In genomic region chr12:12899530-12900380, GRCh38 we compare ENCODE assay signal across 9 cellular contexts. TPM values are rescaled to one million over a fixed set of nuclear protein-coding genes. Genes with fewer than 3 reads are reported as not detected.
DNase-seq lines count a peak whose midpoint lies in the region; ATAC-seq and TF ChIP-seq lines count a peak whose summit lies in the region.
"Had no signal": no experiment of that assay in that cellular context is flagged by ENCODE, and none has a peak within 500 bp of the region (broad histone marks: within the 10 kb centered on the region; RNA-seq: fewer than 3 reads in every experiment).

No MANE protein-coding gene starts in this region.

- peaks cover 12% of the 10 kb centered on the region for H3K27me3 Mint-ChIP-seq in stimulated activated naive CD8-positive, alpha-beta T cell treated with anti-CD3 and anti-CD28 coated beads, Interleukin-15, amount 100 ng/mL, for 72 hours

- ATAC-seq in GM18520 (IDR thresholded peaks at IDR 0.05; ENCODE audit: unreplicated experiment): peak; percentile 93
- ATAC-seq in HG02870 (IDR thresholded peaks at IDR 0.05; ENCODE audit: unreplicated experiment): peak; percentile 90
- ATAC-seq in left ventricle myocardium superior: peak; percentile 59
- ATAC-seq in stimulated activated naive CD8-positive, alpha-beta T cell treated with anti-CD3 and anti-CD28 coated beads, Interleukin-15, amount 100 ng/mL, for 72 hours: peak; percentile 94
- no peak for ATAC-seq in GM21737 (IDR thresholded peaks at IDR 0.05; ENCODE audit: unreplicated experiment)
- no peak for ATAC-seq in left lobe of liver

- H3K4me1 Mint-ChIP-seq in stimulated activated naive CD8-positive, alpha-beta T cell treated with anti-CD3 and anti-CD28 coated beads, Interleukin-15, amount 100 ng/mL, for 72 hours: peaks cover 18% of the 10 kb centered on the region

- H3K9me3 Mint-ChIP-seq in stimulated activated naive CD8-positive, alpha-beta T cell treated with anti-CD3 and anti-CD28 coated beads, Interleukin-15, amount 100 ng/mL, for 72 hours: no peaks in the 10 kb centered on the region

- H3K4me3 Mint-ChIP-seq in stimulated activated naive CD8-positive, alpha-beta T cell treated with anti-CD3 and anti-CD28 coated beads, Interleukin-15, amount 100 ng/mL, for 72 hours: peak overlapping the region in 1 of 2 donors; percentile 1

- DNase-seq in activated CD8-positive, alpha-beta memory T cell treated with anti-CD3 and anti-CD28 coated beads, Interleukin-2, amount 50 U/mL, for 48 hours: peak; percentile 71
- DNase-seq in left ventricle myocardium superior (peak; percentile 42), HEK293T (ENCODE audit: extremely low spot score) (no peak), left lobe of liver (ENCODE audit: low spot score) (no peak)
- DNase-seq in stimulated activated naive CD8-positive, alpha-beta T cell treated with anti-CD3 and anti-CD28 coated beads, Interleukin-15, amount 100 ng/mL, for 72 hours: peak; percentile 47 to 82

- CTCF ChIA-PET in HEK293T (lab: Yijun Ruan, JAX): interaction anchor here (0.5 kb wide), 1 partner anchor 302 kb away, joined by 3 read pairs; no protein-coding TSS in a partner anchor

- POLR2A ChIA-PET in HEK293T (lab: Yijun Ruan, JAX): interaction anchor here (1.4 to 2.0 kb wide), 2 partner anchors 8 to 113 kb away, joined by 5 to 9 read pairs; partner anchors contain the start of gene GPRC5A

- peak overlapping the region; percentile 95 to 98 for H3K27ac Mint-ChIP-seq in stimulated activated naive CD8-positive, alpha-beta T cell treated with anti-CD3 and anti-CD28 coated beads, Interleukin-15, amount 100 ng/mL, for 72 hours

- intact Hi-C loops in left ventricle myocardium superior (cut with micrococcal nuclease): no loop called here

TF ChIP-seq in HEK293T, 16 proteins besides CTCF, POLR2A, EP300 and RAD21:
- no peak for TF ChIP-seq LEF1 (IDR thresholded peaks at IDR 0.05; ENCODE audit: borderline replicate concordance)
- TF ChIP-seq PKNOX1 (IDR thresholded peaks at IDR 0.05): no peak
- no peak for TF ChIP-seq FOXK2 (IDR thresholded peaks at IDR 0.05)

RNA-seq across cellular contexts. Expression of gene GPRC5A, which starts 8.4 kb away (rescaled TPM):
- total RNA-seq in left ventricle myocardium superior (1.9 TPM), left lobe of liver (0.73 TPM)
- total RNA-seq: T-helper 1 cell treated with Interleukin-12 subunit alpha and Interleukin-12 subunit beta and Interleukin-4 antibody, amounts not matched to agents 30 ng/mL and 1 ng/mL, for 36 hours had no signal

RNA-seq across cellular contexts. Expression of gene GPRC5D, which starts 52.2 kb away (rescaled TPM):
- total RNA-seq in left ventricle myocardium superior (not detected), left lobe of liver (not detected)
- total RNA-seq: T-helper 1 cell treated with Interleukin-12 subunit alpha and Interleukin-12 subunit beta and Interleukin-4 antibody, amounts not matched to agents 30 ng/mL and 1 ng/mL, for 36 hours had no signal

Comparison
In these comparisons a context has a peak if more than half of its experiments do, and no peak if none do; other contexts are left out.
1. ATAC-seq: peak in GM18520 (single experiment), HG02870 (single experiment), left ventricle myocardium superior (single experiment) and stimulated activated naive CD8-positive, alpha-beta T cell treated with anti-CD3 and anti-CD28 coated beads, Interleukin-15, amount 100 ng/mL, for 72 hours (single experiment); none in GM21737 (single experiment) and left lobe of liver (single experiment).
2. DNase-seq: peak in activated CD8-positive, alpha-beta memory T cell treated with anti-CD3 and anti-CD28 coated beads, Interleukin-2, amount 50 U/mL, for 48 hours (single experiment), left ventricle myocardium superior (single experiment) and stimulated activated naive CD8-positive, alpha-beta T cell treated with anti-CD3 and anti-CD28 coated beads, Interleukin-15, amount 100 ng/mL, for 72 hours (2 of 2); none in HEK293T (single experiment) and left lobe of liver (single experiment).